Comparison of ENCODE assay signal across 8 cellular contexts in the genomic region with DNA sequence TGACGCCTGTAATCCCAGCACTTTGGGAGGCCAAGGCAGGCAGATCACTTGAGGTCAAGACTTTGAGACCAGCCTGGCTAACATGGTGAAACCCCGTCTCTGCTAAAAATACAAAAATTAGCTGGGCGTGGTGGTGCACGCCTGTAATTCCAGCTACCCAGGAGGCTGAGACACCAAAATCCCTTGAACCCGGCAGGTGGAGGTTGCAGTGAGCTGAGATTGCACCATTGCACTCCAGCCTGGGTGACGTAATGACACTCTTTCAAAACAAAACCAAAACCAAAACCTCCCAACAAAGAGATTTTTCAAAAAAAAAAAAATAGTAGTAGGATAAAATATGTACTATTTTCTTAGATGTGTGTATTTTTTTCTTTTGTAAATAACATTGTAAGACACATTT.
DNase-seq lines count a peak whose midpoint lies in the region; ATAC-seq and TF ChIP-seq lines count a peak whose summit lies in the region.
"Not testable (repeated sequence)": the region's sequence is repeated elsewhere in the genome, so short reads cannot be mapped to it uniquely, and the experiment has no call there.

No MANE protein-coding gene starts in this region.

- not testable (repeated sequence) for H3K36me3 Mint-ChIP-seq in T-helper 2 cell treated with Interferon-gamma antibody and Interleukin-4, amounts not matched to agents 5 μg/mL and 100 μg/mL, for 36 hours (ENCODE audit: low read depth); activated CD8-positive, alpha-beta T cell treated with anti-CD3 and anti-CD28 coated beads for 36 hours (ENCODE audit: low read depth); naive thymus-derived CD4-positive, alpha-beta T cell

- POLR2A ChIA-PET in activated CD8-positive, alpha-beta T cell treated with anti-CD3 and anti-CD28 coated beads for 36 hours (lab: Charles Lee) = interaction anchor here (1.0 kb wide), 1 partner anchor 10 kb away, joined by 3 read pairs; no protein-coding TSS in a partner anchor
- POLR2A ChIA-PET in naive thymus-derived CD4-positive, alpha-beta T cell (lab: Charles Lee) = not testable (repeated sequence)

- ATAC-seq in activated CD8-positive, alpha-beta T cell treated with anti-CD3 and anti-CD28 coated beads for 36 hours = peak; percentile 29
- peak; percentile 58 for ATAC-seq in naive thymus-derived CD4-positive, alpha-beta T cell

- H3K4me1 ChIP-seq in naive thymus-derived CD4-positive, alpha-beta T cell (ENCODE audit: control insufficient read depth in 2 of 2, insufficient read depth in 2 of 2, low read length in 2 of 2) = peaks cover 29 to 31% of the 10 kb centered on the region in 2 donors

- intact Hi-C loops in activated CD8-positive, alpha-beta T cell treated with anti-CD3 and anti-CD28 coated beads for 36 hours (cut with micrococcal nuclease) = loop anchor here (5.0 to 10.0 kb wide), 2 partner anchors 36 to 61 kb away; no protein-coding TSS in a partner anchor
- intact Hi-C loops in naive thymus-derived CD4-positive, alpha-beta T cell (cut with micrococcal nuclease) = loop anchor here in 1 of 2 donors (1.0 kb wide), 1 partner anchor 11 kb away; no protein-coding TSS in a partner anchor

- TF ChIP-seq POLR2A in NB4 (IDR thresholded peaks at IDR 0.05; ENCODE audit: extremely low read depth, insufficient read length) = not testable (repeated sequence)

- H3K27ac ChIP-seq in naive thymus-derived CD4-positive, alpha-beta T cell (ENCODE audit: low read depth, low read length) = peak overlapping the region; percentile 46

- H3K4me3 ChIP-seq in NB4 (ENCODE audit: low read depth, low read length) = not testable (repeated sequence)
- peak overlapping the region; percentile 45 for H3K4me3 ChIP-seq in naive thymus-derived CD4-positive, alpha-beta T cell (ENCODE audit: low read length)

- not testable (repeated sequence) for TF ChIP-seq CTCF in NB4 (IDR thresholded peaks at IDR 0.05; ENCODE audit: low read depth, low read length); activated CD8-positive, alpha-beta T cell treated with anti-CD3 and anti-CD28 coated beads for 36 hours (IDR thresholded peaks at IDR 0.05)

- H3K27ac Mint-ChIP-seq in T-helper 2 cell treated with Interferon-gamma antibody and Interleukin-4, amounts not matched to agents 5 μg/mL and 100 μg/mL, for 36 hours = peak overlapping the region; percentile 71
- peak overlapping the region; percentile 94 for H3K27ac Mint-ChIP-seq in activated CD8-positive, alpha-beta T cell treated with anti-CD3 and anti-CD28 coated beads for 36 hours
- peak overlapping the region; percentile 73 to 96 (median 86) for H3K27ac Mint-ChIP-seq in naive thymus-derived CD4-positive, alpha-beta T cell

- H3K4me1 Mint-ChIP-seq in T-helper 2 cell treated with Interferon-gamma antibody and Interleukin-4, amounts not matched to agents 5 μg/mL and 100 μg/mL, for 36 hours (ENCODE audit: low read depth) = peaks cover 29% of the 10 kb centered on the region
- H3K4me1 Mint-ChIP-seq in activated CD8-positive, alpha-beta T cell treated with anti-CD3 and anti-CD28 coated beads for 36 hours (ENCODE audit: low read depth) = peaks cover 57% of the 10 kb centered on the region
- peaks cover 31 to 67% (median 57%) of the 10 kb centered on the region in 7 donors for H3K4me1 Mint-ChIP-seq in naive thymus-derived CD4-positive, alpha-beta T cell

- H3K36me3 ChIP-seq in naive thymus-derived CD4-positive, alpha-beta T cell (ENCODE audit: control insufficient read depth in 2 of 3, insufficient read depth in 3 of 3, low read length in 3 of 3) = not testable (repeated sequence)

- H3K9me3 ChIP-seq in naive thymus-derived CD4-positive, alpha-beta T cell (ENCODE audit: control insufficient read depth in 2 of 3, low read length in 3 of 3) = not testable (repeated sequence)

- H3K27me3 ChIP-seq in naive thymus-derived CD4-positive, alpha-beta T cell (ENCODE audit: control insufficient read depth in 2 of 2, insufficient read depth in 2 of 2, low read length in 2 of 2) = not testable (repeated sequence)

- CTCF ChIA-PET in activated CD8-positive, alpha-beta T cell treated with anti-CD3 and anti-CD28 coated beads for 36 hours (lab: Charles Lee) = not testable (repeated sequence)
- CTCF ChIA-PET in naive thymus-derived CD4-positive, alpha-beta T cell (lab: Charles Lee) = interaction anchor here (0.6 to 0.7 kb wide), 2 partner anchors 11 to 44 kb away, joined by 3 to 6 read pairs; no protein-coding TSS in a partner anchor

- peak overlapping the region; percentile 71 for H3K4me3 Mint-ChIP-seq in T-helper 2 cell treated with Interferon-gamma antibody and Interleukin-4, amounts not matched to agents 5 μg/mL and 100 μg/mL, for 36 hours
- H3K4me3 Mint-ChIP-seq in activated CD8-positive, alpha-beta T cell treated with anti-CD3 and anti-CD28 coated beads for 36 hours = peak overlapping the region; percentile 70
- peak overlapping the region; percentile 66 to 88 (median 80) for H3K4me3 Mint-ChIP-seq in naive thymus-derived CD4-positive, alpha-beta T cell

- not testable (repeated sequence) for H3K27me3 Mint-ChIP-seq in T-helper 2 cell treated with Interferon-gamma antibody and Interleukin-4, amounts not matched to agents 5 μg/mL and 100 μg/mL, for 36 hours (ENCODE audit: low read depth); activated CD8-positive, alpha-beta T cell treated with anti-CD3 and anti-CD28 coated beads for 36 hours; naive thymus-derived CD4-positive, alpha-beta T cell

- DNase-seq in CD1c-positive myeloid dendritic cell (ENCODE audit: extremely low spot score) (peak; percentile 54), NB4 (ENCODE audit: low read depth) (peak; percentile 15)
- not testable (repeated sequence) for DNase-seq in T-helper 2 cell treated with Interferon-gamma antibody and Interleukin-4, amounts not matched to agents 5 μg/mL and 100 μg/mL, for 36 hours (ENCODE audit: low spot score)
- DNase-seq in activated CD8-positive, alpha-beta T cell treated with anti-CD3 and anti-CD28 coated beads for 36 hours = peak; percentile 64
- peak; percentile 71 for DNase-seq in activated effector memory CD4-positive, alpha-beta T cell treated with anti-CD3 and anti-CD28 coated beads, Interleukin-2, amount 50 U/mL, for 16 hours
- DNase-seq in central memory CD4-positive, alpha-beta T cell = peak; percentile 65
- DNase-seq in naive thymus-derived CD4-positive, alpha-beta T cell = peak in 8 of 9 donors; percentile 30 to 73 (median 65)
- peak; percentile 6 to 17 (median 7) for DNase-seq in stimulated activated CD4-positive, alpha-beta T cell treated with anti-CD3 and anti-CD28 coated beads, TNF-alpha, amount 100 ng/mL, for 4 hours (ENCODE audit: low read depth in 3 of 3)

- H3K9me3 Mint-ChIP-seq in T-helper 2 cell treated with Interferon-gamma antibody and Interleukin-4, amounts not matched to agents 5 μg/mL and 100 μg/mL, for 36 hours; activated CD8-positive, alpha-beta T cell treated with anti-CD3 and anti-CD28 coated beads for 36 hours; naive thymus-derived CD4-positive, alpha-beta T cell: not testable (repeated sequence)
